25 cellular contexts compared by ENCODE assay signal in genomic region chr13:20474515-20474914, GRCh38. TPM values are rescaled to one million over a fixed set of nuclear protein-coding genes. Genes with fewer than 3 reads are reported as not detected.
DNase-seq lines count a peak whose midpoint lies in the region; ATAC-seq lines count a peak whose summit lies in the region.
"Had no signal": no experiment of that assay in that cellular context is flagged by ENCODE, and none has a peak within 500 bp of the region (broad histone marks: within the 10 kb centered on the region; RNA-seq: fewer than 3 reads in every experiment).

No MANE protein-coding gene starts in this region.

- peaks cover 7% of the 10 kb centered on the region for H3K36me3 Mint-ChIP-seq in activated naive CD4-positive, alpha-beta T cell treated with anti-CD3 and anti-CD28 coated beads, Interleukin-2, amount 50 U/mL, for 24 hours
- H3K36me3 Mint-ChIP-seq in IgD-negative memory B cell: peaks cover 3% of the 10 kb centered on the region
- peaks cover 14% of the 10 kb centered on the region for H3K36me3 Mint-ChIP-seq in central memory CD8-positive, alpha-beta T cell (ENCODE audit: insufficient read depth)
- no peaks in the 10 kb centered on the region for H3K36me3 Mint-ChIP-seq in stimulated activated memory B cell treated with anti-CD40 and anti-IgM and Interleukin-4, amounts not matched to agents 10 μg/mL and 1 μg/mL and 100 μg/mL, for 72 hours

- no peak for DNase-seq in activated naive CD4-positive, alpha-beta T cell (lab: John Stamatoyannopoulos, UW)
- DNase-seq in central memory CD8-positive, alpha-beta T cell (ENCODE audit: low spot score in 2 of 2): no peak
- DNase-seq in stimulated activated naive CD4-positive, alpha-beta T cell treated with Interleukin-2 at 50 U/mL for 16 hours (lab: John Stamatoyannopoulos, UW): no peak
- DNase-seq in SIG-M5 treated with dmso at 0.1 percent for 504 hours (lab: John Stamatoyannopoulos, UW; ENCODE audit: unreplicated experiment) (no peak), NCI-H748 treated with DMSO at 0.1 percent for 48 hours (lab: John Stamatoyannopoulos, UW) (no peak)
- DNase-seq: ACHN; activated CD4-positive, alpha-beta T cell treated with anti-CD3 and anti-CD28 coated beads for 4 hours; activated CD8-positive, alpha-beta memory T cell treated with anti-CD3 and anti-CD28 coated beads, Interleukin-2, amount 50 U/mL, for 48 hours; colonic mucosa; EL; head of caudate nucleus; Kasumi-1; kidney; NCI-H146; NCI-H2107; NCI-H82; right cardiac atrium; RPMI8226; stimulated activated CD4-positive, alpha-beta T cell treated with anti-CD3 and anti-CD28 coated beads, Interleukin-2, amount 100 ng/mL, for 24 hours; T-helper 2 cell had no signal

- H3K27ac Mint-ChIP-seq in activated naive CD4-positive, alpha-beta T cell treated with anti-CD3 and anti-CD28 coated beads, Interleukin-2, amount 50 U/mL, for 24 hours: peak overlapping the region; percentile 70
- H3K27ac Mint-ChIP-seq in IgD-negative memory B cell: peak overlapping the region in 2 of 3 donors; percentile 79 to 88
- peak overlapping the region; percentile 86 for H3K27ac Mint-ChIP-seq in central memory CD8-positive, alpha-beta T cell (ENCODE audit: low read depth)
- peak overlapping the region; percentile 64 for H3K27ac Mint-ChIP-seq in stimulated activated memory B cell treated with anti-CD40 and anti-IgM and Interleukin-4, amounts not matched to agents 10 μg/mL and 1 μg/mL and 100 μg/mL, for 72 hours

- ATAC-seq in central memory CD8-positive, alpha-beta T cell (replicated peaks; ENCODE audit: extremely low read depth, poor library complexity, severe bottlenecking): no peak
- no peak for ATAC-seq in stimulated activated memory B cell treated with anti-CD40 and anti-IgM and Interleukin-4, amounts not matched to agents 10 μg/mL and 1 μg/mL and 100 μg/mL, for 72 hours
- ATAC-seq: GM12878, right cardiac atrium had no signal

- no peaks in the 10 kb centered on the region for H3K27me3 Mint-ChIP-seq in activated naive CD4-positive, alpha-beta T cell treated with anti-CD3 and anti-CD28 coated beads, Interleukin-2, amount 50 U/mL, for 24 hours
- no peaks in the 10 kb centered on the region for H3K27me3 Mint-ChIP-seq in IgD-negative memory B cell
- H3K27me3 Mint-ChIP-seq in central memory CD8-positive, alpha-beta T cell: no peaks in the 10 kb centered on the region
- no peaks in the 10 kb centered on the region for H3K27me3 Mint-ChIP-seq in stimulated activated memory B cell treated with anti-CD40 and anti-IgM and Interleukin-4, amounts not matched to agents 10 μg/mL and 1 μg/mL and 100 μg/mL, for 72 hours

- H3K9me3 Mint-ChIP-seq in activated naive CD4-positive, alpha-beta T cell treated with anti-CD3 and anti-CD28 coated beads, Interleukin-2, amount 50 U/mL, for 24 hours: no peaks in the 10 kb centered on the region
- no peaks in the 10 kb centered on the region for H3K9me3 Mint-ChIP-seq in IgD-negative memory B cell
- no peaks in the 10 kb centered on the region for H3K9me3 Mint-ChIP-seq in central memory CD8-positive, alpha-beta T cell
- H3K9me3 Mint-ChIP-seq in stimulated activated memory B cell treated with anti-CD40 and anti-IgM and Interleukin-4, amounts not matched to agents 10 μg/mL and 1 μg/mL and 100 μg/mL, for 72 hours: no peaks in the 10 kb centered on the region
- H3K9me3 Mint-ChIP-seq: neural crest cell had no signal

- peaks cover 47% of the 10 kb centered on the region for H3K4me1 Mint-ChIP-seq in activated naive CD4-positive, alpha-beta T cell treated with anti-CD3 and anti-CD28 coated beads, Interleukin-2, amount 50 U/mL, for 24 hours
- peaks cover 17 to 22% (median 18%) of the 10 kb centered on the region in 3 donors for H3K4me1 Mint-ChIP-seq in IgD-negative memory B cell
- H3K4me1 Mint-ChIP-seq in central memory CD8-positive, alpha-beta T cell: peaks cover 29% of the 10 kb centered on the region
- H3K4me1 Mint-ChIP-seq in stimulated activated memory B cell treated with anti-CD40 and anti-IgM and Interleukin-4, amounts not matched to agents 10 μg/mL and 1 μg/mL and 100 μg/mL, for 72 hours: peaks cover 20% of the 10 kb centered on the region
- H3K4me1 Mint-ChIP-seq: neural crest cell had no signal

- H3K4me3 Mint-ChIP-seq in activated naive CD4-positive, alpha-beta T cell treated with anti-CD3 and anti-CD28 coated beads, Interleukin-2, amount 50 U/mL, for 24 hours: no peak overlapping the region
- peak overlapping the region in 1 of 4 donors; percentile 9 for H3K4me3 Mint-ChIP-seq in IgD-negative memory B cell
- no peak overlapping the region for H3K4me3 Mint-ChIP-seq in central memory CD8-positive, alpha-beta T cell
- no peak overlapping the region for H3K4me3 Mint-ChIP-seq in stimulated activated memory B cell treated with anti-CD40 and anti-IgM and Interleukin-4, amounts not matched to agents 10 μg/mL and 1 μg/mL and 100 μg/mL, for 72 hours
- H3K4me3 Mint-ChIP-seq: neural crest cell had no signal

RNA-seq across cellular contexts. Expression of gene CRYL1, which starts 51.1 kb away (rescaled TPM):
- polyA plus RNA-seq in IgD-negative memory B cell: 32.3 TPM
